1 cellular context compared by ENCODE assay signal in genomic region chr3:136152963-136153362, GRCh38.
TF ChIP-seq lines count a peak whose summit lies in the region.

No MANE protein-coding gene starts in this region.

TF ChIP-seq in IMR-90, 13 proteins besides CTCF, POLR2A, EP300 and RAD21:
- no peak for TF ChIP-seq FOS (IDR thresholded peaks at IDR 0.05; ENCODE audit: low read depth, low read length)
- no peak for TF ChIP-seq MAZ (IDR thresholded peaks at IDR 0.05; ENCODE audit: borderline replicate concordance, low read depth, low read length)
- TF ChIP-seq SMC3 (IDR thresholded peaks at IDR 0.05; ENCODE audit: low read depth, low read length) = no peak
- no peak for TF ChIP-seq ELK1 (IDR thresholded peaks at IDR 0.05; ENCODE audit: borderline replicate concordance, low read depth, low read length)
- no peak for TF ChIP-seq NFE2L2 (IDR thresholded peaks at IDR 0.05; ENCODE audit: low read depth, low read length)
- no peak for TF ChIP-seq MXI1 (IDR thresholded peaks at IDR 0.05; ENCODE audit: borderline replicate concordance, low read depth, low read length)
- TF ChIP-seq USF2 (IDR thresholded peaks at IDR 0.05; ENCODE audit: low read depth, low read length) = no peak
